ENCODE assay signal across 9 cellular contexts in genomic region chr20:37522258-37523011, GRCh38. TPM values are rescaled to one million over a fixed set of nuclear protein-coding genes. Genes with fewer than 3 reads are reported as not detected.
DNase-seq lines count a peak whose midpoint lies in the region; ATAC-seq and TF ChIP-seq lines count a peak whose summit lies in the region.
"Had no signal": no experiment of that assay in that cellular context is flagged by ENCODE, and none has a peak within 500 bp of the region (broad histone marks: within the 10 kb centered on the region; RNA-seq: fewer than 3 reads in every experiment).

No MANE protein-coding gene starts in this region.

- no peak overlapping the region for H3K4me3 ChIP-seq in fibroblast of mammary gland (ENCODE audit: control insufficient read depth, low read depth, low read length)
- H3K4me3 ChIP-seq in mucosa of descending colon = no peak overlapping the region
- H3K4me3 ChIP-seq in PC-3 (ENCODE audit: low read length) = no peak overlapping the region

- peaks cover 18 to 34% (median 25%) of the 10 kb centered on the region in 3 donors for H3K27me3 Mint-ChIP-seq in CD14-positive monocyte (ENCODE audit: low read depth in 3 of 3)

- CTCF ChIA-PET in PC-3 (lab: Charles Lee) = no interaction called here

- POLR2A ChIA-PET in PC-3 (lab: Charles Lee; ENCODE audit: unreplicated experiment) = no interaction called here

- H3K79me2 ChIP-seq in PC-3 (ENCODE audit: low read length) = peaks cover 99% of the 10 kb centered on the region

- H3K4me1 Mint-ChIP-seq in CD14-positive monocyte = peaks cover 56% of the 10 kb centered on the region

- no peak overlapping the region for H3K27ac ChIP-seq in PC-3 (ENCODE audit: low read length)

- no peaks in the 10 kb centered on the region for H3F3A ChIP-seq in PC-3 (ENCODE audit: low read length, unreplicated experiment)

- no peak overlapping the region for H3K9ac ChIP-seq in PC-3 (ENCODE audit: low read length)

- intact Hi-C loops in CD14-positive monocyte (cut with micrococcal nuclease) (loop anchor here (10.0 kb wide), 2 partner anchors 118 to 258 kb away; partner anchors contain the start of gene GHRH (in 1 of the 2)), mucosa of descending colon (cut with DNase I, micrococcal nuclease) (loop anchor here in 1 of 2 donors (10.0 kb wide), 1 partner anchor 138 kb away; no protein-coding TSS in a partner anchor), PC-3 (cut with micrococcal nuclease) (no loop called here)

- H3K9me3 Mint-ChIP-seq in CD14-positive monocyte = peaks cover 0 to 21% (median 14%) of the 10 kb centered on the region in 7 donors

- DNase-seq in CD14-positive monocyte (ENCODE audit: low spot score) (no peak), NCI-H69 (lab: John Stamatoyannopoulos, UW) (peak; percentile 44), fibroblast of mammary gland (ENCODE audit: low read depth) (peak; percentile 14), mucosa of descending colon (peak; percentile 69 to 90 (median 76)), PC-3 (no peak), putamen (ENCODE audit: low spot score) (no peak)
- DNase-seq: ACHN had no signal

- H2AFZ ChIP-seq in PC-3 (ENCODE audit: low read length) = no peak overlapping the region

- H3K36me3 Mint-ChIP-seq in CD14-positive monocyte = peaks cover 55 to 58% of the 10 kb centered on the region in 2 donors

- H3K27me3 ChIP-seq in PC-3 (ENCODE audit: low read length) = no peaks in the 10 kb centered on the region

- H3K4me1 ChIP-seq in mucosa of descending colon (ENCODE audit: low read depth) = peaks cover 44% of the 10 kb centered on the region
- peaks cover 29% of the 10 kb centered on the region for H3K4me1 ChIP-seq in PC-3 (ENCODE audit: insufficient read depth, low read length)

- H3K36me3 ChIP-seq in mucosa of descending colon (ENCODE audit: low read depth) (no peaks in the 10 kb centered on the region), PC-3 (ENCODE audit: low read depth, low read length) (peaks cover 15% of the 10 kb centered on the region)

- H3K27ac Mint-ChIP-seq in CD14-positive monocyte = no peak overlapping the region

- H4K20me1 ChIP-seq in PC-3 (ENCODE audit: low read length) = peaks cover 73% of the 10 kb centered on the region

- H3K9me3 ChIP-seq in mucosa of descending colon (no peaks in the 10 kb centered on the region), PC-3 (ENCODE audit: low read length) (no peaks in the 10 kb centered on the region)

- no TSS peak for BruUV-seq in PC-3 (replicated peaks; lab: Mats Ljungman, UMichigan)

- no peak overlapping the region for H3K4me2 ChIP-seq in PC-3 (ENCODE audit: low read length)

- ATAC-seq in mucosa of descending colon = peak; percentile 52
- ATAC-seq in GM21528 (IDR thresholded peaks at IDR 0.05; ENCODE audit: low FRiP score, unreplicated experiment) = no peak
- ATAC-seq in PC-3 = no peak
- ATAC-seq in GM18502 (IDR thresholded peaks at IDR 0.05; ENCODE audit: poor library complexity, unreplicated experiment) = no peak

- no peaks in the 10 kb centered on the region for H3K9me2 ChIP-seq in PC-3 (replicated peaks; ENCODE audit: low read length)

- no peak for TF ChIP-seq CTCF in CD14-positive monocyte (IDR thresholded peaks at IDR 0.05)
- TF ChIP-seq CTCF in fibroblast of mammary gland (conservative IDR thresholded peaks at IDR 0.05; ENCODE audit: control insufficient read depth, insufficient read depth, low read depth, low read length) = no peak
- no peak for TF ChIP-seq CTCF in mucosa of descending colon (IDR thresholded peaks at IDR 0.05)
- TF ChIP-seq CTCF in PC-3 (conservative IDR thresholded peaks at IDR 0.05; ENCODE audit: low read depth, low read length) = no peak

- H3K4me3 Mint-ChIP-seq in CD14-positive monocyte = peak overlapping the region; percentile 20 to 39

RNA-seq across cellular contexts. Expression of gene NNAT, which starts 1.4 kb away (rescaled TPM):
- not detected for polyA plus RNA-seq in CD14-positive monocyte
- 10 to 100 TPM in 1 of 3 donors, 1 to 10 TPM in 1, under 1 TPM in 1; 0.32 to 41.3 (median 4.0) TPM for total RNA-seq in mucosa of descending colon
- total RNA-seq in PC-3 (2014; rRNA removed) = not detected in 2 replicates

RNA-seq across cellular contexts. Expression of gene BLCAP, which starts 5.2 kb away (rescaled TPM):
- polyA plus RNA-seq in CD14-positive monocyte = 10 to 100 TPM; 53.3 to 54.5 TPM
- 100 to 1,000 TPM in 2 of 3 donors, 10 to 100 TPM in 1; 87.9 to 110 (median 108) TPM for total RNA-seq in mucosa of descending colon
- total RNA-seq in PC-3 (2014; rRNA removed) = 100 and 120 TPM in 2 replicates

Comparison
In these comparisons a context has a peak if more than half of its experiments do, and no peak if none do; other contexts are left out.
1. DNase-seq: peak in NCI-H69 (single experiment), fibroblast of mammary gland (single experiment) and mucosa of descending colon (3 of 3); none in CD14-positive monocyte (single experiment), PC-3 (single experiment) and putamen (single experiment).